Comparison of ENCODE assay signal across 11 cellular contexts in genomic region chr1:201850053-201850397, GRCh38. TPM values are rescaled to one million over a fixed set of nuclear protein-coding genes. Genes with fewer than 3 reads are reported as not detected.
DNase-seq lines count a peak whose midpoint lies in the region; ATAC-seq and TF ChIP-seq lines count a peak whose summit lies in the region.
"Had no signal": no experiment of that assay in that cellular context is flagged by ENCODE, and none has a peak within 500 bp of the region (broad histone marks: within the 10 kb centered on the region; RNA-seq: fewer than 3 reads in every experiment).

No MANE protein-coding gene starts in this region.

- no peaks in the 10 kb centered on the region for H3K9me3 ChIP-seq in right atrium auricular region

- CTCF ChIA-PET in T-cell (lab: Charles Lee) = no interaction called here

- H3K4me1 ChIP-seq in right atrium auricular region = peaks cover 0 to 18% of the 10 kb centered on the region in 2 donors

- TF ChIP-seq CTCF in astrocyte of the spinal cord (IDR thresholded peaks at IDR 0.05; ENCODE audit: low read depth, low read length) = no peak
- no peak for TF ChIP-seq CTCF in right atrium auricular region (IDR thresholded peaks at IDR 0.05)

- POLR2A ChIA-PET in T-cell (lab: Charles Lee) = no interaction called here

- H3K36me3 ChIP-seq in right atrium auricular region = peaks cover 49% of the 10 kb centered on the region

- H3K4me3 ChIP-seq in astrocyte of the spinal cord (ENCODE audit: low read depth, low read length) = no peak overlapping the region
- H3K4me3 ChIP-seq in right atrium auricular region = no peak overlapping the region

- H3K4me3 Mint-ChIP-seq in T-cell = no peak overlapping the region
- H3K4me3 Mint-ChIP-seq: activated CD4-positive, alpha-beta T cell treated with anti-CD3 and anti-CD28 coated beads, Interleukin-2, amount 10 ng/mL, durations not matched to agents 24 days and 14 days had no signal

- in situ Hi-C loops in astrocyte of the spinal cord (cut with HindIII; ENCODE audit: low sequenced_read_pairs) = no loop called here

- peaks cover 5 to 8% (median 6%) of the 10 kb centered on the region in 3 donors for H3K4me1 Mint-ChIP-seq in T-cell

- DNase-seq in HS-27A (ENCODE audit: low read depth) (peak; percentile 73), astrocyte of the spinal cord (ENCODE audit: low read depth, low spot score) (peak; percentile 86), right atrium auricular region (ENCODE audit: low spot score) (no peak), substantia nigra (lab: John Stamatoyannopoulos, UW) (peak in 1 of 49 donors; percentile 17), T-cell (no peak), SK-N-DZ (ENCODE audit: low spot score) (no peak)
- DNase-seq in activated naive CD4-positive, alpha-beta T cell treated with anti-CD3 and anti-CD28 coated beads, Interleukin-2, amount 50 U/mL, for 16 hours = no peak
- DNase-seq: activated CD4-positive, alpha-beta T cell treated with anti-CD3 and anti-CD28 coated beads, Interleukin-2, amount 10 ng/mL, durations not matched to agents 24 days and 14 days; NCI-H524 treated with DMSO at 0.1 percent for 48 hours; posterior cingulate gyrus had no signal

- ATAC-seq in T-cell (replicated peaks in 1 of 4) = no peak
- no peak for ATAC-seq in HG03439 (IDR thresholded peaks at IDR 0.05; ENCODE audit: unreplicated experiment)

- H3K27ac ChIP-seq in right atrium auricular region = peak overlapping the region; percentile 4 to 57
- peak overlapping the region; percentile 44 for H3K27ac ChIP-seq in substantia nigra (ENCODE audit: low read depth, low read length, poor library complexity, severe bottlenecking)

- peaks cover 50% of the 10 kb centered on the region for H3K36me3 Mint-ChIP-seq in T-cell

- no peaks in the 10 kb centered on the region for H3K27me3 ChIP-seq in right atrium auricular region

- no peaks in the 10 kb centered on the region for H3K27me3 Mint-ChIP-seq in T-cell
- H3K27me3 Mint-ChIP-seq: activated CD4-positive, alpha-beta T cell treated with anti-CD3 and anti-CD28 coated beads, Interleukin-2, amount 10 ng/mL, durations not matched to agents 24 days and 14 days had no signal

- H3K9me3 Mint-ChIP-seq in T-cell = no peaks in the 10 kb centered on the region
- H3K9me3 Mint-ChIP-seq: activated CD4-positive, alpha-beta T cell treated with anti-CD3 and anti-CD28 coated beads, Interleukin-2, amount 10 ng/mL, durations not matched to agents 24 days and 14 days had no signal

- H3K27ac Mint-ChIP-seq in T-cell = no peak overlapping the region
- H3K27ac Mint-ChIP-seq: activated CD4-positive, alpha-beta T cell treated with anti-CD3 and anti-CD28 coated beads, Interleukin-2, amount 10 ng/mL, durations not matched to agents 24 days and 14 days had no signal

RNA-seq across cellular contexts. Expression of gene IPO9, which starts 21.1 kb away (rescaled TPM):
- total RNA-seq in right atrium auricular region (10 to 100 TPM; 10.7 to 15.6 TPM), T-cell (10 to 100 TPM; 28.2 to 39.9 (median 36.9) TPM)
- 37.2 and 48.1 TPM in 2 replicates for polyA plus RNA-seq in SK-N-DZ (2014; cell fraction: cytosol; rRNA removed)
- 31.9 and 41.7 TPM in 2 replicates for polyA plus RNA-seq in SK-N-DZ (2014; cell fraction: nucleus; rRNA removed)

RNA-seq across cellular contexts. Expression of gene SHISA4, which starts 38.7 kb away (rescaled TPM):
- total RNA-seq in right atrium auricular region = 100 to 1,000 TPM in 1 of 2 donors, 10 to 100 TPM in 1; 74.2 to 176 TPM
- under 1 TPM; 0.38 to 0.88 (median 0.54) TPM for total RNA-seq in T-cell
- 0.80 and 1.4 TPM in 2 replicates for polyA plus RNA-seq in SK-N-DZ (2014; cell fraction: cytosol; rRNA removed)
- 3.4 and 5.6 TPM in 2 replicates for polyA plus RNA-seq in SK-N-DZ (2014; cell fraction: nucleus; rRNA removed)

Comparison
In these comparisons a context has a peak if more than half of its experiments do, and no peak if none do; other contexts are left out.
1. DNase-seq: peak in HS-27A (single experiment) and astrocyte of the spinal cord (single experiment); none in right atrium auricular region (single experiment), activated naive CD4-positive, alpha-beta T cell treated with anti-CD3 and anti-CD28 coated beads, Interleukin-2, amount 50 U/mL, for 16 hours (single experiment), T-cell (0 of 34) and SK-N-DZ (single experiment).
2. RNA of gene SHISA4, which starts 38.7 kb away (total RNA-seq): 74.2 to 176 TPM in right atrium auricular region; 0.38 to 0.88 TPM in T-cell; every median in the first group is over 10 times any median in the second.